8 cellular contexts compared by ENCODE assay signal in genomic region chr6:34223964-34224940, GRCh38. TPM values are rescaled to one million over a fixed set of nuclear protein-coding genes. Genes with fewer than 3 reads are reported as not detected.
DNase-seq lines count a peak whose midpoint lies in the region; ATAC-seq and TF ChIP-seq lines count a peak whose summit lies in the region.

No MANE protein-coding gene starts in this region.

- no peaks in the 10 kb centered on the region for H3K79me2 ChIP-seq in mammary epithelial cell (ENCODE audit: insufficient read depth, low read length)

- H4K20me1 ChIP-seq in mammary epithelial cell (ENCODE audit: insufficient read depth, low read length), result no peaks in the 10 kb centered on the region

- H2AFZ ChIP-seq in mammary epithelial cell (ENCODE audit: low read depth, low read length), result peak overlapping the region; percentile 98

- peak; percentile 95 for DNase-seq in A673 (ENCODE audit: low spot score)
- peak; percentile 88 for DNase-seq in NCI-H2171 (lab: John Stamatoyannopoulos, UW)
- DNase-seq in mammary epithelial cell, result peak; percentile 94
- DNase-seq in immature natural killer cell, result peak; percentile 91 to 94 (median 94)
- DNase-seq in smooth muscle cell of the brain vasculature (ENCODE audit: low read depth, low spot score), result peak; percentile 83

- H3K36me3 ChIP-seq in A673 (ENCODE audit: insufficient read depth, low read length, poor library complexity, severe bottlenecking) (no peaks in the 10 kb centered on the region), mammary epithelial cell (ENCODE audit: insufficient read depth, low read length) (no peaks in the 10 kb centered on the region)

- H3K27ac ChIP-seq in A673 (ENCODE audit: low read depth, low read length, poor library complexity, severe bottlenecking), result peak overlapping the region; percentile 86
- peak overlapping the region; percentile 85 for H3K27ac ChIP-seq in mammary epithelial cell (ENCODE audit: insufficient read depth, low read depth, low read length)

- POLR2A ChIA-PET in A673 (lab: Charles Lee; ENCODE audit: low non-redundant PET), result interaction anchor here (0.7 kb wide), 1 partner anchor 97 kb away, joined by 3 read pairs; no protein-coding TSS in a partner anchor

- peak overlapping the region; percentile 47 for H3K4me3 ChIP-seq in A673 (ENCODE audit: low read depth, low read length, poor library complexity, severe bottlenecking)
- peak overlapping the region; percentile 61 for H3K4me3 ChIP-seq in WI38 (ENCODE audit: low read depth, low read length)
- peak overlapping the region; percentile 41 to 60 (median 55) for H3K4me3 ChIP-seq in mammary epithelial cell (replicated peaks in 1 of 3; ENCODE audit: insufficient read depth in 1 of 3, low read depth in 2 of 3, low read length in 3 of 3)

- dilution Hi-C loops in mammary epithelial cell (cut with HindIII; ENCODE audit: low sequenced_read_pairs), result no loop called here

- H3K27me3 Mint-ChIP-seq in immature natural killer cell (ENCODE audit: low read depth in 3 of 3), result peaks cover 0 to 2% (median 0%) of the 10 kb centered on the region in 3 donors

- H3K9me3 Mint-ChIP-seq in immature natural killer cell, result no peaks in the 10 kb centered on the region

- H3K4me2 ChIP-seq in mammary epithelial cell (ENCODE audit: insufficient read depth, low read depth, low read length), result peak overlapping the region; percentile 97

- TSS peak; percentile 81 for BruUV-seq in A673 (replicated peaks; lab: Mats Ljungman, UMichigan)
- BruUV-seq in mammary epithelial cell (replicated peaks; lab: Mats Ljungman, UMichigan), result TSS peak; percentile 90

- H3K9me3 ChIP-seq in A673 (ENCODE audit: low read depth, low read length, poor library complexity, severe bottlenecking), result no peaks in the 10 kb centered on the region
- H3K9me3 ChIP-seq in mammary epithelial cell (replicated peaks; ENCODE audit: insufficient read depth, low read length), result no peaks in the 10 kb centered on the region

- 16% methylated on average over 9 of the region's 55 CpGs for WGBS in mammary epithelial cell (ENCODE audit: low coverage, missing lambda C conversion rate)

- H3K27me3 ChIP-seq in A673 (replicated peaks; ENCODE audit: insufficient read depth, low read depth, low read length, poor library complexity) (no peaks in the 10 kb centered on the region), mammary epithelial cell (ENCODE audit: insufficient read depth, low read length) (no peaks in the 10 kb centered on the region)

- in situ Hi-C loops in mammary epithelial cell (cut with MboI; ENCODE audit: low sequenced_read_pairs in 2 of 2), result no loop called here

- peaks cover 6 to 14% of the 10 kb centered on the region in 2 donors for H3K4me1 Mint-ChIP-seq in immature natural killer cell

- H3K27ac Mint-ChIP-seq in immature natural killer cell, result peak overlapping the region; percentile 83 to 98 (median 94)

- H3K4me1 ChIP-seq in A673 (ENCODE audit: insufficient read depth, low read length, poor library complexity, severe bottlenecking), result peaks cover 14% of the 10 kb centered on the region
- peaks cover 19% of the 10 kb centered on the region for H3K4me1 ChIP-seq in mammary epithelial cell (ENCODE audit: insufficient read depth, low read length)

- no peaks in the 10 kb centered on the region for H3K36me3 Mint-ChIP-seq in immature natural killer cell

- ATAC-seq in GM18867 (IDR thresholded peaks at IDR 0.05; ENCODE audit: unreplicated experiment) (peak; percentile 90), HG03095 (IDR thresholded peaks at IDR 0.05; ENCODE audit: unreplicated experiment) (peak; percentile 77)

- CTCF ChIA-PET in A673 (lab: Charles Lee) (interaction anchor here (0.6 to 1.5 kb wide), 2 partner anchors 28 to 191 kb away, joined by 3 to 6 read pairs; no protein-coding TSS in a partner anchor), mammary epithelial cell (lab: Charles Lee; ENCODE audit: low non-redundant PET) (no interaction called here)

- TF ChIP-seq CTCF in A673 (conservative IDR thresholded peaks at IDR 0.05; ENCODE audit: low read depth, low read length) (no peak), WI38 (IDR thresholded peaks at IDR 0.05; ENCODE audit: low read depth, low read length) (no peak), mammary epithelial cell (conservative IDR thresholded peaks at IDR 0.05 in 1 of 2, IDR thresholded peaks at IDR 0.05 in 1 of 2; ENCODE audit: extremely low read depth in 1 of 2, insufficient read depth in 1 of 2, low read depth in 1 of 2, low read length in 2 of 2) (no peak)

- peak overlapping the region; percentile 77 for H3K9ac ChIP-seq in mammary epithelial cell (ENCODE audit: insufficient read depth, low read length)

- intact Hi-C loops in A673 (cut with micrococcal nuclease; ENCODE audit: unreplicated experiment), result no loop called here
- intact Hi-C loops in mammary epithelial cell (cut with micrococcal nuclease), result no loop called here

- peak overlapping the region; percentile 40 to 76 (median 68) for H3K4me3 Mint-ChIP-seq in immature natural killer cell

RNA-seq across cellular contexts. Expression of gene HMGA1, which starts 12.4 kb away (rescaled TPM):
- 248 and 290 TPM in 2 replicates for total RNA-seq in A673 (2021)
- total RNA-seq in mammary epithelial cell, result 100 to 1,000 TPM in 1 of 2 donors, 10 to 100 TPM in 1; 21.2 to 314 TPM
- 151 TPM for polyA plus RNA-seq in mammary epithelial cell
- 338 TPM for polyA minus RNA-seq in mammary epithelial cell
- polyA plus RNA-seq in immature natural killer cell, result 10 to 100 TPM in 2 of 3 donors, 1 to 10 TPM in 1; 9.8 to 22.1 (median 19.6) TPM

RNA-seq across cellular contexts. Expression of gene SMIM29, which starts 24.6 kb away (rescaled TPM):
- 19.1 and 24.0 TPM in 2 replicates for total RNA-seq in A673 (2021)
- total RNA-seq in mammary epithelial cell, result 10 to 100 TPM; 20.3 to 40.6 TPM
- polyA plus RNA-seq in mammary epithelial cell, result 48.6 TPM
- 29.8 TPM for polyA minus RNA-seq in mammary epithelial cell
- polyA plus RNA-seq in immature natural killer cell, result 100 to 1,000 TPM in 1 of 3 donors, 10 to 100 TPM in 2; 86.1 to 101 (median 89.1) TPM

Comparison
In these comparisons a context has a peak if more than half of its experiments do, and no peak if none do; other contexts are left out.
1. Peak in every context shown above with its lines: DNase-seq, ATAC-seq, H3K4me3 ChIP-seq and H3K27ac ChIP-seq.